28 cellular contexts compared by ENCODE assay signal in the genomic region with DNA sequence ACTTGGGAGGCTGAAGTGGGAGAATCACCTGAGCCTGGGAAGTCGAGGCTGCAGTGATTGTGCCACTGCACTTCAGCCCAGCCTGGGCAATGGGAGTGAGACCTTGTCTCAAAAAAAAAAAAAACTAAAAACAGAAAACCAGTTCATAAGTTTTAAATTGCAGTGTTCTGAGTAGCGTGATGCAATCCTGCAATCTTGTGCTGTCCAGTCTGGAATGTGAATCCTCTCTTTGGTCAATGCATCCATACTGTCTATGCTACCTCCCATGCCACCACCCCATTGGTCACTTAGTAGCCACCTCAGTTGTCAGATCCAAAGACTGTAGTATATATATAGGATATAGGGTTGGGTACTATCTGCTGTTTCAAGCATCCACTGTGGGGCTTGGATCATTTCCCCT. TPM values are rescaled to one million over a fixed set of nuclear protein-coding genes. Genes with fewer than 3 reads are reported as not detected.
DNase-seq lines count a peak whose midpoint lies in the region; ATAC-seq, FAIRE-seq and TF ChIP-seq lines count a peak whose summit lies in the region.
"Had no signal": no experiment of that assay in that cellular context is flagged by ENCODE, and none has a peak within 500 bp of the region (broad histone marks: within the 10 kb centered on the region; RNA-seq: fewer than 3 reads in every experiment).

No MANE protein-coding gene starts in this region.

- no peak overlapping the region for H2BK12ac ChIP-seq in H1 (ENCODE audit: low read depth, low read length)

- no peak overlapping the region for H3K56ac ChIP-seq in H1 (replicated peaks; ENCODE audit: insufficient read length, low read depth, low read length)

- in situ Hi-C loops in GM13977 (cut with MboI; ENCODE audit: low pct_unique_long_range_greater_than_20kb, low sequenced_read_pairs, unreplicated experiment) = no loop called here

- peaks cover 49% of the 10 kb centered on the region for H3K9me3 Mint-ChIP-seq in nephron progenitor cell
- H3K9me3 Mint-ChIP-seq in activated CD4-positive, alpha-beta T cell treated with anti-CD3 and anti-CD28 coated beads for 36 hours (ENCODE audit: low read depth) = peaks cover under 1% of the 10 kb centered on the region
- H3K9me3 Mint-ChIP-seq: activated naive CD4-positive, alpha-beta T cell treated with anti-CD3 and anti-CD28 coated beads for 36 hours had no signal

- intact Hi-C loops in PC-3 (cut with micrococcal nuclease) = loop anchor here (2.0 to 5.0 kb wide), 2 partner anchors 17 to 36 kb away; no protein-coding TSS in a partner anchor
- intact Hi-C loops in activated CD4-positive, alpha-beta T cell treated with anti-CD3 and anti-CD28 coated beads for 36 hours (cut with DNase I, micrococcal nuclease) = no loop called here

- no peaks in the 10 kb centered on the region for H3K23me2 ChIP-seq in H1 (ENCODE audit: low read depth, low read length)

- DNase-seq in PC-3 (no peak), H1 (ENCODE audit: low read depth in 1 of 2, low spot score in 2 of 2) (no peak), nephron progenitor cell (no peak), GM13977 (ENCODE audit: low spot score) (no peak), HPDE6-E6E7 (ENCODE audit: extremely low spot score) (no peak), substantia nigra (lab: John Stamatoyannopoulos, UW) (no peak)
- DNase-seq in activated CD4-positive, alpha-beta T cell treated with anti-CD3 and anti-CD28 coated beads for 36 hours = no peak
- DNase-seq: activated CD4-positive, alpha-beta T cell treated with anti-CD3 and anti-CD28 coated beads, Interleukin-2, amount 50 U/mL, for 4 hours; activated CD4-positive, CD25-positive, alpha-beta regulatory T cell; activated naive CD4-positive, alpha-beta T cell treated with anti-CD3 and anti-CD28 coated beads for 36 hours; anterior cingulate cortex; BE2C; colonic mucosa; effector memory CD4-positive, alpha-beta T cell; hippocampal formation; left colon; mesendoderm; NCI-H1105; NCI-H2029 treated with DMSO at 0.1 percent for 48 hours; NCI-H526; Peyer's patch; SJCRH30; T-helper 1 cell had no signal

- H2AFZ ChIP-seq in PC-3 (ENCODE audit: low read length) = no peak overlapping the region
- no peak overlapping the region for H2AFZ ChIP-seq in H1 (ENCODE audit: low read length)

- H3K4me1 Mint-ChIP-seq in nephron progenitor cell = peaks cover 54% of the 10 kb centered on the region
- H3K4me1 Mint-ChIP-seq in activated CD4-positive, alpha-beta T cell treated with anti-CD3 and anti-CD28 coated beads for 36 hours = no peaks in the 10 kb centered on the region

- peak overlapping the region; percentile 74 for H3K4me2 ChIP-seq in PC-3 (ENCODE audit: low read length)
- peak overlapping the region in 1 of 2 experiments; percentile 22; a peak in 1 of 4 replicates for H3K4me2 ChIP-seq in H1 (ENCODE audit: insufficient read depth in 1 of 2, low read depth in 2 of 2, low read length in 2 of 2)

- H3K27ac ChIP-seq in C4-2B = peak overlapping the region; percentile 50
- H3K27ac ChIP-seq in PC-3 (ENCODE audit: low read length) = peak overlapping the region; percentile 72
- H3K27ac ChIP-seq in H1 (ENCODE audit: low read depth, low read length) = no peak overlapping the region
- no peak overlapping the region for H3K27ac ChIP-seq in substantia nigra (ENCODE audit: low read depth, low read length, poor library complexity, severe bottlenecking)
- H3K27ac ChIP-seq: colonic mucosa, Peyer's patch, SJCRH30, skin epidermis had no signal

- H3K4ac ChIP-seq in H1 (replicated peaks; ENCODE audit: insufficient read length, low read depth, low read length) = no peak overlapping the region

- no peak overlapping the region for H2BK5ac ChIP-seq in H1 (ENCODE audit: low read depth, low read length)

- TF ChIP-seq POLR2A in H1 (IDR thresholded peaks at IDR 0.05; ENCODE audit: control extremely low read depth in 1 of 2, low read depth in 2 of 2, low read length in 2 of 2) = no peak

- H3K4me3 ChIP-seq in PC-3 (ENCODE audit: low read length) (peak overlapping the region; percentile 33; the same call in 1 of the 2 replicates), H1 (ENCODE audit: extremely low read depth in 1 of 4, insufficient read depth in 2 of 4, low read depth in 3 of 4, low read length in 4 of 4) (no peak overlapping the region)
- H3K4me3 ChIP-seq: colonic mucosa, Peyer's patch, SJCRH30, skin epidermis had no signal

- POLR2A ChIA-PET in PC-3 (lab: Charles Lee; ENCODE audit: unreplicated experiment) = interaction anchor here (0.6 kb wide), 1 partner anchor 10 kb away, joined by 6 read pairs; no protein-coding TSS in a partner anchor
- POLR2A ChIA-PET in H1 (lab: Charles Lee; ENCODE audit: partially characterized antibody) = interaction anchor here (1.2 to 2.6 kb wide), 3 partner anchors 9 to 12 kb away, joined by 5 to 7 read pairs (median 6); no protein-coding TSS in a partner anchor
- POLR2A ChIA-PET in activated CD4-positive, alpha-beta T cell treated with anti-CD3 and anti-CD28 coated beads for 36 hours (lab: Charles Lee) = no interaction called here

- H3K9me2 ChIP-seq in PC-3 (replicated peaks; ENCODE audit: low read length) = no peaks in the 10 kb centered on the region

- no peak overlapping the region for H4K5ac ChIP-seq in H1 (ENCODE audit: insufficient read length, low read depth, low read length)

- peaks cover 58% of the 10 kb centered on the region for H3K4me1 ChIP-seq in PC-3 (ENCODE audit: insufficient read depth, low read length)
- H3K4me1 ChIP-seq in H1 (replicated peaks in 1 of 4; ENCODE audit: control insufficient read depth in 3 of 4, insufficient read depth in 4 of 4, low read length in 3 of 4) = peaks cover 0 to 26% (median 4%) of the 10 kb centered on the region in 4 experiments; a peak in 4 of 7 replicates
- H3K4me1 ChIP-seq: BE2C, SJCRH30 had no signal

- H3K9ac ChIP-seq in PC-3 (ENCODE audit: low read length) = no peak overlapping the region
- H3K9ac ChIP-seq in H1 (replicated peaks in 1 of 4; ENCODE audit: extremely low read depth in 1 of 4, low read depth in 3 of 4, low read length in 3 of 4) = no peak overlapping the region

- no peak overlapping the region for H3K4me3 Mint-ChIP-seq in nephron progenitor cell
- no peak overlapping the region for H3K4me3 Mint-ChIP-seq in activated CD4-positive, alpha-beta T cell treated with anti-CD3 and anti-CD28 coated beads for 36 hours
- H3K4me3 Mint-ChIP-seq: activated naive CD4-positive, alpha-beta T cell treated with anti-CD3 and anti-CD28 coated beads for 36 hours; stimulated activated naive CD8-positive, alpha-beta T cell treated with anti-CD3 and anti-CD28 coated beads, Interleukin-15, Interleukin-2, amounts not matched to agents 100 ng/mL and 50 ng/mL, for 24 hours had no signal

- H3K27ac Mint-ChIP-seq in nephron progenitor cell = peak overlapping the region; percentile 71
- H3K27ac Mint-ChIP-seq in activated CD4-positive, alpha-beta T cell treated with anti-CD3 and anti-CD28 coated beads for 36 hours = no peak overlapping the region
- H3K27ac Mint-ChIP-seq: activated naive CD4-positive, alpha-beta T cell treated with anti-CD3 and anti-CD28 coated beads for 36 hours; stimulated activated naive CD8-positive, alpha-beta T cell treated with anti-CD3 and anti-CD28 coated beads, Interleukin-15, Interleukin-2, amounts not matched to agents 100 ng/mL and 50 ng/mL, for 24 hours had no signal

- CTCF ChIA-PET in PC-3 (lab: Charles Lee) = no interaction called here
- CTCF ChIA-PET in H1 (lab: Charles Lee; ENCODE audit: partially characterized antibody) = interaction anchor here (1.2 to 1.9 kb wide), 2 partner anchors 19 to 148 kb away, joined by 4 read pairs; no protein-coding TSS in a partner anchor
- CTCF ChIA-PET in activated CD4-positive, alpha-beta T cell treated with anti-CD3 and anti-CD28 coated beads for 36 hours (lab: Charles Lee) = no interaction called here

- no peaks in the 10 kb centered on the region for H3K9me3 ChIP-seq in PC-3 (ENCODE audit: low read length)
- H3K9me3 ChIP-seq in H1 (ENCODE audit: insufficient read depth in 2 of 2, low read depth in 1 of 2, low read length in 1 of 2) = peaks cover 3 to 7% of the 10 kb centered on the region in 2 experiments; a peak in 2 of 4 replicates
- H3K9me3 ChIP-seq: BE2C, colonic mucosa, Peyer's patch, SJCRH30 had no signal

- no peak overlapping the region for H4K8ac ChIP-seq in H1 (ENCODE audit: extremely low read depth, insufficient read depth, low read length)

- H3K79me2 ChIP-seq in PC-3 (ENCODE audit: low read length) = peaks cover 92% of the 10 kb centered on the region
- peaks cover 12 to 96% of the 10 kb centered on the region in 2 experiments; a peak in 3 of 4 replicates for H3K79me2 ChIP-seq in H1 (ENCODE audit: control insufficient read depth in 1 of 2, insufficient read depth in 2 of 2, low read length in 2 of 2)

- H4K91ac ChIP-seq in H1 (replicated peaks; ENCODE audit: insufficient read length, low read length) = no peak overlapping the region

- peaks cover 21% of the 10 kb centered on the region for H3F3A ChIP-seq in PC-3 (ENCODE audit: low read length, unreplicated experiment)

- no peak for FAIRE-seq in H1 (lab: Jason Lieb, UNC)
- FAIRE-seq: bronchial epithelial cell, frontal cortex had no signal

- H2BK120ac ChIP-seq in H1 (replicated peaks; ENCODE audit: low read depth, low read length) = no peak overlapping the region

- ATAC-seq in PC-3 = no peak
- ATAC-seq in activated CD4-positive, alpha-beta T cell treated with anti-CD3 and anti-CD28 coated beads for 36 hours = no peak
- ATAC-seq: left colon had no signal

- H3K27me3 ChIP-seq in PC-3 (ENCODE audit: low read length) (no peaks in the 10 kb centered on the region), H1 (replicated peaks in 1 of 4; ENCODE audit: control insufficient read depth in 3 of 4, extremely low read depth in 1 of 4, insufficient read depth in 3 of 4, low read length in 3 of 4) (no peaks in the 10 kb centered on the region)
- H3K27me3 ChIP-seq: colonic mucosa, Peyer's patch, SJCRH30 had no signal

- H3K27me3 Mint-ChIP-seq in nephron progenitor cell (ENCODE audit: low read depth, poor library complexity) = peaks cover 4% of the 10 kb centered on the region
- peaks cover 13% of the 10 kb centered on the region for H3K27me3 Mint-ChIP-seq in activated CD4-positive, alpha-beta T cell treated with anti-CD3 and anti-CD28 coated beads for 36 hours

- no peak overlapping the region for H3K14ac ChIP-seq in H1 (ENCODE audit: insufficient read length)

- H2BK15ac ChIP-seq in H1 (ENCODE audit: low read length) = no peak overlapping the region

- TF ChIP-seq RAD21 in H1 (IDR thresholded peaks at IDR 0.05 in 1 of 2, conservative IDR thresholded peaks at IDR 0.05 in 1 of 2; ENCODE audit: low read depth in 2 of 2, low read length in 2 of 2) = no peak

- WGBS in H1 (ENCODE audit: extremely low coverage in 1 of 2, insufficient coverage in 1 of 2, insufficient read length in 1 of 2, insufficient replicate concordance in 2 of 2, low coverage in 1 of 2, low lambda C conversion rate in 2 of 2, missing lambda C conversion rate in 1 of 2), 2 experiments = 96% methylated on average over 2 of the region's 2 CpGs; no CpG with 5 or more reads in 1 of the 2 experiments

- H4K20me1 ChIP-seq in PC-3 (ENCODE audit: low read length) (no peaks in the 10 kb centered on the region), H1 (replicated peaks in 1 of 2; ENCODE audit: control insufficient read depth in 1 of 2, insufficient read depth in 2 of 2, low read length in 2 of 2) (peaks cover 0 to 3% of the 10 kb centered on the region in 2 experiments)

- H3K79me1 ChIP-seq in H1 (ENCODE audit: low read depth, low read length) = peaks cover 5% of the 10 kb centered on the region; the same call in 1 of the 2 replicates

- no peak for TF ChIP-seq CTCF in C4-2B (conservative IDR thresholded peaks at IDR 0.05)
- no peak for TF ChIP-seq CTCF in PC-3 (conservative IDR thresholded peaks at IDR 0.05; ENCODE audit: low read depth, low read length)
- no peak for TF ChIP-seq CTCF in H1 (IDR thresholded peaks at IDR 0.05; ENCODE audit: control extremely low read depth in 1 of 3, insufficient read depth in 1 of 3, low read depth in 1 of 3, low read length in 3 of 3)
- no peak for TF ChIP-seq CTCF in nephron progenitor cell (IDR thresholded peaks at IDR 0.05)
- no peak for TF ChIP-seq CTCF in GM13977 (IDR thresholded peaks at IDR 0.05; ENCODE audit: extremely low read depth, insufficient read depth, missing control alignments)

- no TSS peak for BruUV-seq in PC-3 (replicated peaks; lab: Mats Ljungman, UMichigan)

- H3K23ac ChIP-seq in H1 (ENCODE audit: insufficient read length) = no peak overlapping the region

- no peak for TF ChIP-seq EP300 in H1 (IDR thresholded peaks at IDR 0.05; ENCODE audit: borderline replicate concordance in 1 of 2, low read depth in 2 of 2, low read length in 2 of 2)

- peaks cover 65% of the 10 kb centered on the region for H3K36me3 Mint-ChIP-seq in nephron progenitor cell (ENCODE audit: low read depth)
- H3K36me3 Mint-ChIP-seq in activated CD4-positive, alpha-beta T cell treated with anti-CD3 and anti-CD28 coated beads for 36 hours (ENCODE audit: low read depth) = no peaks in the 10 kb centered on the region

- H3K36me3 ChIP-seq in PC-3 (ENCODE audit: low read depth, low read length) (peaks cover 11% of the 10 kb centered on the region), H1 (ENCODE audit: control insufficient read depth in 2 of 4, insufficient read depth in 4 of 4, low read length in 3 of 4) (peaks cover 0 to 13% (median 5%) of the 10 kb centered on the region in 4 experiments; a peak in 3 of 8 replicates)
- H3K36me3 ChIP-seq: BE2C, colonic mucosa, Peyer's patch had no signal

- no peak overlapping the region for H3K18ac ChIP-seq in H1 (ENCODE audit: extremely low read depth, low read length)

- no peak overlapping the region for H2AK5ac ChIP-seq in H1 (ENCODE audit: low read depth, low read length)

- H2BK20ac ChIP-seq in H1 (ENCODE audit: low read length) = peak overlapping the region; percentile 43; the same call in 1 of the 2 replicates

RNA-seq across cellular contexts. Expression of gene YAP1, which starts 11.1 kb away (rescaled TPM):
- total RNA-seq in PC-3 (2014; rRNA removed) = 104 and 118 TPM in 2 replicates
- total RNA-seq in H1 (2021; fragmentation: NEBNext Ultra II Directional; extraction: Animal tissue kit (Norgen Biotek cat#: 25700)) = 108 and 111 TPM in 2 replicates
- polyA plus RNA-seq in H1 (2011; rRNA removed) = 62.0 and 95.9 TPM in 2 replicates
- 74.3 TPM for polyA plus RNA-seq in H1 (2011; cell fraction: cytosol; rRNA removed)
- 89.1 TPM for polyA plus RNA-seq in H1 (2011; cell fraction: nucleus; rRNA removed)
- polyA plus RNA-seq in H1 (2012, experiment 1 of 2) = 67.4 to 86.0 TPM (median 83.4 TPM) in 4 replicates
- 6.5 TPM for polyA plus RNA-seq in H1 (2012, experiment 2 of 2)
- polyA plus RNA-seq in H1 (2013, experiment 1 of 2) = 49.6 TPM
- 48.7 TPM for polyA plus RNA-seq in H1 (2013, experiment 2 of 2)
- 257 and 298 TPM in 2 replicates for polyA minus RNA-seq in H1 (2011; rRNA and poly(A)+ RNA removed)
- 107 TPM for polyA minus RNA-seq in H1 (2011; cell fraction: cytosol; rRNA and poly(A)+ RNA removed)
- polyA minus RNA-seq in H1 (2011; cell fraction: nucleus; rRNA and poly(A)+ RNA removed) = 147 TPM
- under 1 TPM; 0.21 to 0.25 TPM for total RNA-seq in activated CD4-positive, alpha-beta T cell treated with anti-CD3 and anti-CD28 coated beads for 36 hours

Comparison
In these comparisons a context has a peak if more than half of its experiments do, and no peak if none do; other contexts are left out.
1. H3K27ac ChIP-seq: peak in C4-2B (single experiment) and PC-3 (single experiment); none in H1 (single experiment) and substantia nigra (single experiment).
2. RNA of gene YAP1, which starts 11.1 kb away (total RNA-seq): 108 to 111 TPM in H1 and 104 to 118 TPM in PC-3; 0.21 to 0.25 TPM in activated CD4-positive, alpha-beta T cell treated with anti-CD3 and anti-CD28 coated beads for 36 hours; every median in the first group is over 10 times any median in the second.